Comparison of ENCODE assay signal across 14 cellular contexts in genomic region chr2:30273574-30273929, GRCh38. TPM values are rescaled to one million over a fixed set of nuclear protein-coding genes. Genes with fewer than 3 reads are reported as not detected.
DNase-seq lines count a peak whose midpoint lies in the region; ATAC-seq and TF ChIP-seq lines count a peak whose summit lies in the region.
"Had no signal": no experiment of that assay in that cellular context is flagged by ENCODE, and none has a peak within 500 bp of the region (broad histone marks: within the 10 kb centered on the region; RNA-seq: fewer than 3 reads in every experiment).

No MANE protein-coding gene starts in this region.

- H3K4me1 ChIP-seq in RWPE2 (ENCODE audit: insufficient read depth, poor library complexity, severe bottlenecking) (peaks cover 32% of the 10 kb centered on the region), smooth muscle cell (ENCODE audit: low read depth) (peaks cover 5% of the 10 kb centered on the region)

- no peak overlapping the region for H2AFZ ChIP-seq in smooth muscle cell (ENCODE audit: low read depth)

- no peak overlapping the region for H3K9ac ChIP-seq in smooth muscle cell (ENCODE audit: low read depth)

- intact Hi-C loops in posterior cingulate gyrus (cut with DNase I), result no loop called here

- no peaks in the 10 kb centered on the region for H3F3A ChIP-seq in smooth muscle cell (ENCODE audit: low read depth)

- peak overlapping the region; percentile 38 for H3K4me2 ChIP-seq in smooth muscle cell

- H3K27me3 ChIP-seq in RWPE2 (ENCODE audit: insufficient read depth, poor library complexity, severe bottlenecking) (no peaks in the 10 kb centered on the region), smooth muscle cell (ENCODE audit: low read depth) (no peaks in the 10 kb centered on the region)
- H3K27me3 ChIP-seq: tibial nerve had no signal

- no peaks in the 10 kb centered on the region for H3K9me3 ChIP-seq in RWPE2 (ENCODE audit: severe bottlenecking)
- H3K9me3 ChIP-seq in smooth muscle cell (replicated peaks; ENCODE audit: low read depth), result no peaks in the 10 kb centered on the region
- H3K9me3 ChIP-seq: tibial nerve had no signal

- no peak for ATAC-seq in RWPE2 (ENCODE audit: low read depth)
- ATAC-seq: natural killer cell treated with Interleukin-12 subunit alpha and Interleukin-12 subunit beta and Interleukin-15 and Interleukin-18, amount 100 ng/mL, for 72 hours; right cardiac atrium had no signal

- 92% methylated on average over 3 of the region's 3 CpGs for WGBS in smooth muscle cell (ENCODE audit: low lambda C conversion rate)

- H3K4me3 ChIP-seq in RWPE2 (ENCODE audit: severe bottlenecking), result no peak overlapping the region
- no peak overlapping the region for H3K4me3 ChIP-seq in smooth muscle cell
- H3K4me3 ChIP-seq: dorsolateral prefrontal cortex, tibial nerve had no signal

- TF ChIP-seq CTCF in RWPE2 (IDR thresholded peaks at IDR 0.05; ENCODE audit: poor library complexity, severe bottlenecking), result no peak
- no peak for TF ChIP-seq CTCF in smooth muscle cell (IDR thresholded peaks at IDR 0.05; ENCODE audit: borderline replicate concordance, insufficient read depth, poor library complexity, severe bottlenecking)

- in situ Hi-C loops in G401 (cut with HindIII; ENCODE audit: low sequenced_read_pairs), result no loop called here

- DNase-seq in activated CD4-positive, alpha-beta T cell treated with anti-CD3 and anti-CD28 coated beads for 48 hours, result peak; percentile 61
- DNase-seq in activated CD4-positive, alpha-beta T cell treated with anti-CD3 and anti-CD28 coated beads, Interleukin-2, amount 50 U/mL, for 1 hour, result no peak
- DNase-seq in RWPE2 (ENCODE audit: low spot score), result no peak
- no peak for DNase-seq in epithelial cell of prostate (ENCODE audit: low read depth, low spot score)
- no peak for DNase-seq in smooth muscle cell (lab: John Stamatoyannopoulos, UW; ENCODE audit: unreplicated experiment)
- no peak for DNase-seq in G401 (ENCODE audit: low spot score)
- DNase-seq in activated effector memory CD4-positive, alpha-beta T cell treated with anti-CD3 and anti-CD28 coated beads, Interleukin-2, amount 50 U/mL, for 16 hours, result no peak
- no peak for DNase-seq in posterior cingulate gyrus
- DNase-seq: ACHN; activated CD4-positive, alpha-beta T cell treated with anti-CD3 and anti-CD28 coated beads, Interleukin-2, amount 10 ng/mL, durations not matched to agents 7 days and 5 days; dorsolateral prefrontal cortex; right cardiac atrium had no signal

- H3K36me3 ChIP-seq in RWPE2 (ENCODE audit: low read depth), result no peaks in the 10 kb centered on the region
- no peaks in the 10 kb centered on the region for H3K36me3 ChIP-seq in smooth muscle cell (ENCODE audit: low read depth)
- H3K36me3 ChIP-seq: tibial nerve had no signal

- no peaks in the 10 kb centered on the region for H4K20me1 ChIP-seq in smooth muscle cell (ENCODE audit: low read depth)

- no peaks in the 10 kb centered on the region for H3K79me2 ChIP-seq in smooth muscle cell (ENCODE audit: low read depth)

- H3K27ac ChIP-seq in RWPE2 (ENCODE audit: poor library complexity, severe bottlenecking) (peak overlapping the region; percentile 87), epithelial cell of prostate (peak overlapping the region; percentile 86), smooth muscle cell (ENCODE audit: low read depth) (peak overlapping the region; percentile 20)
- H3K27ac ChIP-seq: dorsolateral prefrontal cortex, tibial nerve had no signal

RNA-seq across cellular contexts. Expression of gene LBH, which starts 42.2 kb away (rescaled TPM):
- total RNA-seq in smooth muscle cell, result 31.0 and 48.1 TPM in 2 replicates
- 33.9 and 35.2 TPM in 2 replicates for polyA plus RNA-seq in smooth muscle cell
- not detected in 2 replicates for total RNA-seq in G401 (2014; rRNA removed; shearing (Covaris generic))

Comparison
In these comparisons a context has a peak if more than half of its experiments do, and no peak if none do; other contexts are left out.
1. H3K27ac ChIP-seq: peak in every context shown above with its lines; median percentile 87 in RWPE2; 86 in epithelial cell of prostate; 20 in smooth muscle cell.
2. RNA of gene LBH, which starts 42.2 kb away (total RNA-seq): 31.0 to 48.1 TPM in smooth muscle cell; not detected in G401; every median in the first group is over 10 times any median in the second.